8 cellular contexts compared by ENCODE assay signal in the genomic region with DNA sequence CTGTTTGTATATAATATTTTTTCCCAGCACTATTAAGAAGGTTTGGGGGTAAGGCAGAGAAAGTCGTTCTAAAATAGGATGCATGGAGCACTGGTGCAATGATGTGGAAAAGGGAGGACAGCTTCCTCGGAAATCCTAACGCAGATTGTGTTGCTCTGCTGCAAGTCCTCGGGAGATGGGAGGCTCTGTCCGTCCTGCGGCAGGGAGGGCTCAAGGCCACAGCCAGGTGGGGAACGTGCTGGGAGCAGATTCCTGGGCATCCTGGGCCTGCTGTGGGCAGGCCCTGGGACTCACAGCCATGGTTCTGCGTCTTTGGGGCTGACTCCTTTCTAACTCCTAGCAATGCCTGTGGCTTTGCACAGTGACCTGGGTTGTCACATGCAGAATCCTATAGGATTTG.
"Had no signal": no experiment of that assay in that cellular context is flagged by ENCODE, and none has a peak within 500 bp of the region (broad histone marks: within the 10 kb centered on the region; RNA-seq: fewer than 3 reads in every experiment).

No MANE protein-coding gene starts in this region.

- DNase-seq: H7, HFFc6, KBM-7 had no signal

- H3K4me3 ChIP-seq: GM23338, HAP-1 had no signal

- H3K27ac ChIP-seq: HL-60 had no signal

- H2AFZ ChIP-seq: GM23338 had no signal

- H3K36me3 ChIP-seq: HAP-1 had no signal

- H3K9me3 ChIP-seq: HAP-1 had no signal

- FAIRE-seq: HepG2 had no signal

- H3K4me2 ChIP-seq: GM23338 had no signal

- ATAC-seq: GM23338, HCT116, HepG2 had no signal

- H3K4me1 ChIP-seq: HAP-1 had no signal
